In the genomic region with DNA sequence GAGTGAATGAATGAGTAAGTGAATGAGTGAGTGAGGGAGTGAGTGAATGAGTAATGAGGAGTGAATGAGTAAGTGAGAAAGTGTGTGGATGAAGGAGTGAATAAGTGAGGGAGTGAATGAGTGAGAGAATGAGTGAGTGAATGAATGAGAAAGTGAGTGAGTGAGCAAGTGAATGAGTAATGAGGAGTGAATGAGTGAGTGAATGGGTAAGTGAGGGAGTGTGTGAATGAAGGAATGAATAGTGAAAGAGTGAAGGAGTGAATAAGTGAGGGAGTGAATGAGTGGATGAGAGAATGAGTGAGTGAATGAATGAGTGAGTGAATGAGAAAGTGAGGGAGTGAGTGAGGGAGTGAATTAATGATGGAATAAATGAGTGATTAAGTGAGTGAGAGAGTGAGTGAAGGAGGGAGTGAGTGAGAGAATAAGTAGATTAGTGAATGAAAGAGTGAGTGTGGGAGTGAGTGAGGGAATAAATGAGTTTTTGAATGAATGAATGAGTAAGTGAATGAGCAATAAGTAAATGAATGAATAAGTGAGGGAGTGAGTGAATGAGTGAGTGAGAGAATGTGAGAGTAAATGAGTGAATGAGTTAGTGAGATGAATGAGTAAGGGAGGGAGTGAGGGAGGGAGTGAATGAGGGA, we compare ENCODE assay signal across 1 cellular context.
TF ChIP-seq lines count a peak whose summit lies in the region.

No MANE protein-coding gene starts in this region.

TF ChIP-seq in K562, 482 proteins besides CTCF, POLR2A, EP300 and RAD21 (continued from another document):
- TF ChIP-seq, protein P1, sequence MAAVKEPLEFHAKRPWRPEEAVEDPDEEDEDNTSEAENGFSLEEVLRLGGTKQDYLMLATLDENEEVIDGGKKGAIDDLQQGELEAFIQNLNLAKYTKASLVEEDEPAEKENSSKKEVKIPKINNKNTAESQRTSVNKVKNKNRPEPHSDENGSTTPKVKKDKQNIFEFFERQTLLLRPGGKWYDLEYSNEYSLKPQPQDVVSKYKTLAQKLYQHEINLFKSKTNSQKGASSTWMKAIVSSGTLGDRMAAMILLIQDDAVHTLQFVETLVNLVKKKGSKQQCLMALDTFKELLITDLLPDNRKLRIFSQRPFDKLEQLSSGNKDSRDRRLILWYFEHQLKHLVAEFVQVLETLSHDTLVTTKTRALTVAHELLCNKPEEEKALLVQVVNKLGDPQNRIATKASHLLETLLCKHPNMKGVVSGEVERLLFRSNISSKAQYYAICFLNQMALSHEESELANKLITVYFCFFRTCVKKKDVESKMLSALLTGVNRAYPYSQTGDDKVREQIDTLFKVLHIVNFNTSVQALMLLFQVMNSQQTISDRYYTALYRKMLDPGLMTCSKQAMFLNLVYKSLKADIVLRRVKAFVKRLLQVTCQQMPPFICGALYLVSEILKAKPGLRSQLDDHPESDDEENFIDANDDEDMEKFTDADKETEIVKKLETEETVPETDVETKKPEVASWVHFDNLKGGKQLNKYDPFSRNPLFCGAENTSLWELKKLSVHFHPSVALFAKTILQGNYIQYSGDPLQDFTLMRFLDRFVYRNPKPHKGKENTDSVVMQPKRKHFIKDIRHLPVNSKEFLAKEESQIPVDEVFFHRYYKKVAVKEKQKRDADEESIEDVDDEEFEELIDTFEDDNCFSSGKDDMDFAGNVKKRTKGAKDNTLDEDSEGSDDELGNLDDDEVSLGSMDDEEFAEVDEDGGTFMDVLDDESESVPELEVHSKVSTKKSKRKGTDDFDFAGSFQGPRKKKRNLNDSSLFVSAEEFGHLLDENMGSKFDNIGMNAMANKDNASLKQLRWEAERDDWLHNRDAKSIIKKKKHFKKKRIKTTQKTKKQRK (IDR thresholded peaks at IDR 0.05; ENCODE audit: borderline replicate concordance, low read depth, low read length) = no peak
- TF ChIP-seq ZSCAN32 (CRISPR knock-in tag; IDR thresholded peaks at IDR 0.05) (no peak), ZZZ3 (IDR thresholded peaks at IDR 0.05) (no peak), TCF7 (IDR thresholded peaks at IDR 0.05; ENCODE audit: borderline replicate concordance) (no peak), ZNF24 (IDR thresholded peaks at IDR 0.05) (peak; percentile 72), BCOR (IDR thresholded peaks at IDR 0.05) (0 out of 2 replicates have a peak, but pooled peaks have one; percentile 31), TSC22D4 (tag; IDR thresholded peaks at IDR 0.05) (peak; percentile 71; the same call in 1 of the 2 replicates), ETV6 (IDR thresholded peaks at IDR 0.05; ENCODE audit: borderline replicate concordance in 1 of 2, low read depth in 2 of 2, low read length in 1 of 2) (no peak), ETV6 (CRISPR knock-in tag; IDR thresholded peaks at IDR 0.05; ENCODE audit: borderline replicate concordance) (no peak), DPF2 (IDR thresholded peaks at IDR 0.05) (no peak), MIER1 (IDR thresholded peaks at IDR 0.05; ENCODE audit: low read depth) (no peak), BCL6 (CRISPR knock-in tag; IDR thresholded peaks at IDR 0.05) (no peak), ZNF124 (CRISPR knock-in tag; IDR thresholded peaks at IDR 0.05) (no peak), CBFB (CRISPR knock-in tag; IDR thresholded peaks at IDR 0.05) (no peak)
- TF ChIP-seq, protein P2, sequence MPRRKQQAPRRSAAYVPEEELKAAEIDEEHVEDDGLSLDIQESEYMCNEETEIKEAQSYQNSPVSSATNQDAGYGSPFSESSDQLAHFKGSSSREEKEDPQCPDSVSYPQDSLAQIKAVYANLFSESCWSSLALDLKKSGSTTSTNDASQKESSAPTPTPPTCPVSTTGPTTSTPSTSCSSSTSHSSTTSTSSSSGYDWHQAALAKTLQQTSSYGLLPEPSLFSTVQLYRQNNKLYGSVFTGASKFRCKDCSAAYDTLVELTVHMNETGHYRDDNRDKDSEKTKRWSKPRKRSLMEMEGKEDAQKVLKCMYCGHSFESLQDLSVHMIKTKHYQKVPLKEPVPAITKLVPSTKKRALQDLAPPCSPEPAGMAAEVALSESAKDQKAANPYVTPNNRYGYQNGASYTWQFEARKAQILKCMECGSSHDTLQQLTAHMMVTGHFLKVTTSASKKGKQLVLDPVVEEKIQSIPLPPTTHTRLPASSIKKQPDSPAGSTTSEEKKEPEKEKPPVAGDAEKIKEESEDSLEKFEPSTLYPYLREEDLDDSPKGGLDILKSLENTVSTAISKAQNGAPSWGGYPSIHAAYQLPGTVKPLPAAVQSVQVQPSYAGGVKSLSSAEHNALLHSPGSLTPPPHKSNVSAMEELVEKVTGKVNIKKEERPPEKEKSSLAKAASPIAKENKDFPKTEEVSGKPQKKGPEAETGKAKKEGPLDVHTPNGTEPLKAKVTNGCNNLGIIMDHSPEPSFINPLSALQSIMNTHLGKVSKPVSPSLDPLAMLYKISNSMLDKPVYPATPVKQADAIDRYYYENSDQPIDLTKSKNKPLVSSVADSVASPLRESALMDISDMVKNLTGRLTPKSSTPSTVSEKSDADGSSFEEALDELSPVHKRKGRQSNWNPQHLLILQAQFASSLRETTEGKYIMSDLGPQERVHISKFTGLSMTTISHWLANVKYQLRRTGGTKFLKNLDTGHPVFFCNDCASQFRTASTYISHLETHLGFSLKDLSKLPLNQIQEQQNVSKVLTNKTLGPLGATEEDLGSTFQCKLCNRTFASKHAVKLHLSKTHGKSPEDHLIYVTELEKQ (CRISPR knock-in tag; IDR thresholded peaks at IDR 0.05) = no peak
